10 cellular contexts compared by ENCODE assay signal in genomic region chr2:157784823-157785175, GRCh38.
DNase-seq lines count a peak whose midpoint lies in the region; ATAC-seq and TF ChIP-seq lines count a peak whose summit lies in the region.
"Had no signal": no experiment of that assay in that cellular context is flagged by ENCODE, and none has a peak within 500 bp of the region (broad histone marks: within the 10 kb centered on the region; RNA-seq: fewer than 3 reads in every experiment).

No MANE protein-coding gene starts in this region.

- H3K27ac ChIP-seq in RWPE1 = peak overlapping the region; percentile 92
- peak overlapping the region; percentile 89 to 90 for H3K27ac ChIP-seq in esophagus (ENCODE audit: low read depth in 2 of 2, low read length in 1 of 2)
- no peak overlapping the region for H3K27ac ChIP-seq in uterus

- no peak for ATAC-seq in GM21529 (IDR thresholded peaks at IDR 0.05; ENCODE audit: unreplicated experiment)
- ATAC-seq in GM21447 (IDR thresholded peaks at IDR 0.05; ENCODE audit: unreplicated experiment) = no peak

- intact Hi-C loops in uterus (cut with DNase I; ENCODE audit: low total_unique reads) = no loop called here

- H3K27me3 ChIP-seq in esophagus (ENCODE audit: control insufficient read depth in 1 of 2, insufficient read depth in 2 of 2, low read length in 2 of 2) = no peaks in the 10 kb centered on the region
- H3K27me3 ChIP-seq in uterus = no peaks in the 10 kb centered on the region

- POLR2A ChIA-PET in RWPE1 (lab: Yijun Ruan, JAX; ENCODE audit: low non-redundant PET) = no interaction called here

- peaks cover 0 to 5% of the 10 kb centered on the region in 2 donors for H3K36me3 ChIP-seq in esophagus (ENCODE audit: control insufficient read depth in 2 of 2, insufficient read depth in 2 of 2, low read length in 1 of 2)
- no peaks in the 10 kb centered on the region for H3K36me3 ChIP-seq in uterus

- DNase-seq in DMS79 treated with DMSO at 0.1 percent for 48 hours (lab: John Stamatoyannopoulos, UW) = peak; percentile 66
- DNase-seq in RWPE1 (ENCODE audit: low spot score) = peak; percentile 2
- peak; percentile 51 for DNase-seq in renal cortical epithelial cell (ENCODE audit: low read depth)
- no peak for DNase-seq in uterus
- DNase-seq in epidermal melanocyte (ENCODE audit: insufficient read length, low spot score) = no peak
- DNase-seq: GOT3, naive B cell had no signal

- peaks cover 2 to 5% of the 10 kb centered on the region in 2 donors for H3K4me1 ChIP-seq in esophagus (ENCODE audit: control insufficient read depth in 2 of 2, insufficient read depth in 2 of 2, low read length in 1 of 2)
- peaks cover 0 to 5% of the 10 kb centered on the region in 2 donors for H3K4me1 ChIP-seq in uterus

- H3K9me3 ChIP-seq in esophagus (ENCODE audit: control insufficient read depth in 2 of 2, insufficient read depth in 1 of 2, low read depth in 1 of 2, low read length in 1 of 2) = no peaks in the 10 kb centered on the region
- no peaks in the 10 kb centered on the region for H3K9me3 ChIP-seq in uterus

- no peak for TF ChIP-seq POLR2A in uterus (IDR thresholded peaks at IDR 0.05)

- WGBS in esophagus, 2 donors = 46 to 56% methylated on average over 5 of the region's 5 CpGs

- CTCF ChIA-PET in RWPE1 (lab: Yijun Ruan, JAX) = no interaction called here

- H3K4me3 ChIP-seq in esophagus (ENCODE audit: low read depth in 1 of 2, low read length in 2 of 2) = peak overlapping the region in 1 of 2 donors; percentile 27
- H3K4me3 ChIP-seq in uterus = no peak overlapping the region

- no peak for TF ChIP-seq CTCF in RWPE1 (conservative IDR thresholded peaks at IDR 0.05; ENCODE audit: low read depth)
- no peak for TF ChIP-seq CTCF in uterus (IDR thresholded peaks at IDR 0.05)

Comparison
In these comparisons a context has a peak if more than half of its experiments do, and no peak if none do; other contexts are left out.
1. DNase-seq: peak in DMS79 treated with DMSO at 0.1 percent for 48 hours (single experiment), RWPE1 (single experiment) and renal cortical epithelial cell (single experiment); none in uterus (0 of 2) and epidermal melanocyte (single experiment).
2. H3K27ac ChIP-seq: peak in RWPE1 (single experiment) and esophagus (2 of 2); none in uterus (0 of 2).